In the genomic region with DNA sequence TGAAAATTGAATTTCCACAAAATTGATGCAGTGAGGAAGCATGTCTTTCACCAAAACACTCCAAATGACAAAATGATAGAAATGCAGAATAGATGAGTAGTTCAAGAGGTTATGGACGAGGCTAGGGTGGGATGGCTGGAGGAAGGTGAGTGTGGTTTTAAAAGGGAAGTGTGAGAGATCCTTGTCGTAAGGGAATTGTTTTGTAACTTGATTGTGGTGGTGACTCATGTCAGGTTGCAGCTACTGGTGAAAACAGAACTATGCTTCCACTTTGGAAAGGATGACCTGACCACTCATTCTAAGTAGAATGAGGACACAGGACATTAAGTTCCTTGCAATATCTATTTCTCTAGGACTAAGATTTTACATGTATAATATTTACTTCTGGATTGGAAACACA, we compare ENCODE assay signal across 1 cellular context.
TF ChIP-seq lines count a peak whose summit lies in the region.

No MANE protein-coding gene starts in this region.

TF ChIP-seq in GM23338, 12 proteins besides CTCF, POLR2A, EP300 and RAD21 (continued from another document):
- TF ChIP-seq, protein P1, sequence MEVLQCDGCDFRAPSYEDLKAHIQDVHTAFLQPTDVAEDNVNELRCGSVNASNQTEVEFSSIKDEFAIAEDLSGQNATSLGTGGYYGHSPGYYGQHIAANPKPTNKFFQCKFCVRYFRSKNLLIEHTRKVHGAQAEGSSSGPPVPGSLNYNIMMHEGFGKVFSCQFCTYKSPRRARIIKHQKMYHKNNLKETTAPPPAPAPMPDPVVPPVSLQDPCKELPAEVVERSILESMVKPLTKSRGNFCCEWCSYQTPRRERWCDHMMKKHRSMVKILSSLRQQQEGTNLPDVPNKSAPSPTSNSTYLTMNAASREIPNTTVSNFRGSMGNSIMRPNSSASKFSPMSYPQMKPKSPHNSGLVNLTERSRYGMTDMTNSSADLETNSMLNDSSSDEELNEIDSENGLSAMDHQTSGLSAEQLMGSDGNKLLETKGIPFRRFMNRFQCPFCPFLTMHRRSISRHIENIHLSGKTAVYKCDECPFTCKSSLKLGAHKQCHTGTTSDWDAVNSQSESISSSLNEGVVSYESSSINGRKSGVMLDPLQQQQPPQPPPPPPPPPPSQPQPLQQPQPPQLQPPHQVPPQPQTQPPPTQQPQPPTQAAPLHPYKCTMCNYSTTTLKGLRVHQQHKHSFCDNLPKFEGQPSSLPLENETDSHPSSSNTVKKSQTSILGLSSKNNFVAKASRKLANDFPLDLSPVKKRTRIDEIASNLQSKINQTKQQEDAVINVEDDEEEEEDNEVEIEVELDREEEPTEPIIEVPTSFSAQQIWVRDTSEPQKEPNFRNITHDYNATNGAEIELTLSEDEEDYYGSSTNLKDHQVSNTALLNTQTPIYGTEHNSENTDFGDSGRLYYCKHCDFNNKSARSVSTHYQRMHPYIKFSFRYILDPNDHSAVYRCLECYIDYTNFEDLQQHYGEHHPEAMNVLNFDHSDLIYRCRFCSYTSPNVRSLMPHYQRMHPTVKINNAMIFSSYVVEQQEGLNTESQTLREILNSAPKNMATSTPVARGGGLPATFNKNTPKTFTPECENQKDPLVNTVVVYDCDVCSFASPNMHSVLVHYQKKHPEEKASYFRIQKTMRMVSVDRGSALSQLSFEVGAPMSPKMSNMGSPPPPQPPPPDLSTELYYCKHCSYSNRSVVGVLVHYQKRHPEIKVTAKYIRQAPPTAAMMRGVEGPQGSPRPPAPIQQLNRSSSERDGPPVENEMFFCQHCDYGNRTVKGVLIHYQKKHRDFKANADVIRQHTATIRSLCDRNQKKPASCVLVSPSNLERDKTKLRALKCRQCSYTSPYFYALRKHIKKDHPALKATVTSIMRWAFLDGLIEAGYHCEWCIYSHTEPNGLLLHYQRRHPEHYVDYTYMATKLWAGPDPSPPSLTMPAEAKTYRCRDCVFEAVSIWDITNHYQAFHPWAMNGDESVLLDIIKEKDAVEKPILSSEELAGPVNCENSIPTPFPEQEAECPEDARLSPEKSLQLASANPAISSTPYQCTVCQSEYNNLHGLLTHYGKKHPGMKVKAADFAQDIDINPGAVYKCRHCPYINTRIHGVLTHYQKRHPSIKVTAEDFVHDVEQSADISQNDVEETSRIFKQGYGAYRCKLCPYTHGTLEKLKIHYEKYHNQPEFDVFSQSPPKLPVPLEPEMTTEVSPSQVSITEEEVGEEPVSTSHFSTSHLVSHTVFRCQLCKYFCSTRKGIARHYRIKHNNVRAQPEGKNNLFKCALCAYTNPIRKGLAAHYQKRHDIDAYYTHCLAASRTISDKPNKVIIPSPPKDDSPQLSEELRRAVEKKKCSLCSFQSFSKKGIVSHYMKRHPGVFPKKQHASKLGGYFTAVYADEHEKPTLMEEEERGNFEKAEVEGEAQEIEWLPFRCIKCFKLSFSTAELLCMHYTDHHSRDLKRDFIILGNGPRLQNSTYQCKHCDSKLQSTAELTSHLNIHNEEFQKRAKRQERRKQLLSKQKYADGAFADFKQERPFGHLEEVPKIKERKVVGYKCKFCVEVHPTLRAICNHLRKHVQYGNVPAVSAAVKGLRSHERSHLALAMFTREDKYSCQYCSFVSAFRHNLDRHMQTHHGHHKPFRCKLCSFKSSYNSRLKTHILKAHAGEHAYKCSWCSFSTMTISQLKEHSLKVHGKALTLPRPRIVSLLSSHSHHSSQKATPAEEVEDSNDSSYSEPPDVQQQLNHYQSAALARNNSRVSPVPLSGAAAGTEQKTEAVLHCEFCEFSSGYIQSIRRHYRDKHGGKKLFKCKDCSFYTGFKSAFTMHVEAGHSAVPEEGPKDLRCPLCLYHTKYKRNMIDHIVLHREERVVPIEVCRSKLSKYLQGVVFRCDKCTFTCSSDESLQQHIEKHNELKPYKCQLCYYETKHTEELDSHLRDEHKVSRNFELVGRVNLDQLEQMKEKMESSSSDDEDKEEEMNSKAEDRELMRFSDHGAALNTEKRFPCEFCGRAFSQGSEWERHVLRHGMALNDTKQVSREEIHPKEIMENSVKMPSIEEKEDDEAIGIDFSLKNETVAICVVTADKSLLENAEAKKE (CRISPR knock-in tag; IDR thresholded peaks at IDR 0.05), result no peak
TF ChIP-seq in GM23338: peak in this region for 0.
